1 cellular context compared by ENCODE assay signal in genomic region chr14:23555533-23555881, GRCh38.
TF ChIP-seq lines count a peak whose summit lies in the region.

No MANE protein-coding gene starts in this region.

TF ChIP-seq in H1, 55 proteins besides CTCF, POLR2A, EP300 and RAD21:
- no peak for TF ChIP-seq YY1 (IDR thresholded peaks at IDR 0.05; ENCODE audit: low read depth, low read length)
- no peak for TF ChIP-seq SUZ12 (IDR thresholded peaks at IDR 0.05; ENCODE audit: low read length)
- peak; percentile 67 for TF ChIP-seq SAP30 (IDR thresholded peaks at IDR 0.05; ENCODE audit: insufficient read depth, insufficient replicate concordance, low read length)
